1 cellular context compared by ENCODE assay signal in the genomic region with DNA sequence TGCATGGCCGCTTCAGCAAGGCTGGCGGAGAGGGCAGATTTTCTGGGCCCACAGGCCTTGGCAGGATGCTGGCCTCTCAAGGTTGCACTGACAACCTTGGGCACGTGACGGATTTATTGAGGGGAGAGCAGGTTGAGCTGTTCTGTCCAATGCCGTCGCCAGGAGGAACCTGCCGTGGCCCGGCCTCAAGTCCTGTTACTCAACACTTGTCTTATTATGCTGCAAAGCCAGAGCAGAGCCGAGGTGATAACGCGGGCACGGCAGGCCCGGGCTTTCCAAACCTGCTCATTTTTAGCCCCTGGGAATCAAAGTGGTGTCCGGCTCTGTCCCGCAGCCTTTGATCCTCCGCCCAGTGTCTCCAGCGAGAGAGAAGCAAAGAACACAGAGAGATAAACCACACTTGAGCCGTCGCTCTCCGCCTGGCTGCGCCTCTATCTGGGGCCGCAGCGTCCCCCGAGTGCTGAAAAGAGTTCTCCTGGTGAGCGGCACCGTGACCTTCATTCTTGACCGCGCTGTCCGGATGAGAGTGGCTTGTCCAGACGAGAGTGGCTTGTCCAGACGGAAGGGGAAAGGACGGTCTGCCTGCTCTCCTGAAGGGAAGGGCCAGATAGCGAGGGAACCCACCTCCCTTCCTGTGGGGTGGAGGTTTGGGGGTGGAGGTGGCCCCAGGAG.
TF ChIP-seq lines count a peak whose summit lies in the region.

No MANE protein-coding gene starts in this region.

TF ChIP-seq in HepG2, 621 proteins besides CTCF, POLR2A, EP300 and RAD21 (continued from another document and continues in another):
- TF ChIP-seq ZHX2 (IDR thresholded peaks at IDR 0.05; ENCODE audit: low read depth): no peak
- TF ChIP-seq ZHX2 (CRISPR knock-in tag; IDR thresholded peaks at IDR 0.05; ENCODE audit: borderline replicate concordance): no peak
- TF ChIP-seq ZBTB40 (IDR thresholded peaks at IDR 0.05): no peak
- no peak for TF ChIP-seq ZBTB40 (CRISPR knock-in tag; IDR thresholded peaks at IDR 0.05)
- peak; percentile 49 for TF ChIP-seq HNRNPLL (IDR thresholded peaks at IDR 0.05; ENCODE audit: low read depth, low read length, poor library complexity, severe bottlenecking)
- TF ChIP-seq, protein P1, sequence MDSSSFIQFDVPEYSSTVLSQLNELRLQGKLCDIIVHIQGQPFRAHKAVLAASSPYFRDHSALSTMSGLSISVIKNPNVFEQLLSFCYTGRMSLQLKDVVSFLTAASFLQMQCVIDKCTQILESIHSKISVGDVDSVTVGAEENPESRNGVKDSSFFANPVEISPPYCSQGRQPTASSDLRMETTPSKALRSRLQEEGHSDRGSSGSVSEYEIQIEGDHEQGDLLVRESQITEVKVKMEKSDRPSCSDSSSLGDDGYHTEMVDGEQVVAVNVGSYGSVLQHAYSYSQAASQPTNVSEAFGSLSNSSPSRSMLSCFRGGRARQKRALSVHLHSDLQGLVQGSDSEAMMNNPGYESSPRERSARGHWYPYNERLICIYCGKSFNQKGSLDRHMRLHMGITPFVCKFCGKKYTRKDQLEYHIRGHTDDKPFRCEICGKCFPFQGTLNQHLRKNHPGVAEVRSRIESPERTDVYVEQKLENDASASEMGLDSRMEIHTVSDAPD (CRISPR knock-in tag; IDR thresholded peaks at IDR 0.05): peak; percentile 74; the same call in 1 of the 2 replicates
- peak; percentile 25; the same call in 1 of the 2 replicates for TF ChIP-seq IRF2 (CRISPR knock-in tag; IDR thresholded peaks at IDR 0.05)
- no peak for TF ChIP-seq TBP (CRISPR knock-in tag; IDR thresholded peaks at IDR 0.05)
- TF ChIP-seq, protein P2, sequence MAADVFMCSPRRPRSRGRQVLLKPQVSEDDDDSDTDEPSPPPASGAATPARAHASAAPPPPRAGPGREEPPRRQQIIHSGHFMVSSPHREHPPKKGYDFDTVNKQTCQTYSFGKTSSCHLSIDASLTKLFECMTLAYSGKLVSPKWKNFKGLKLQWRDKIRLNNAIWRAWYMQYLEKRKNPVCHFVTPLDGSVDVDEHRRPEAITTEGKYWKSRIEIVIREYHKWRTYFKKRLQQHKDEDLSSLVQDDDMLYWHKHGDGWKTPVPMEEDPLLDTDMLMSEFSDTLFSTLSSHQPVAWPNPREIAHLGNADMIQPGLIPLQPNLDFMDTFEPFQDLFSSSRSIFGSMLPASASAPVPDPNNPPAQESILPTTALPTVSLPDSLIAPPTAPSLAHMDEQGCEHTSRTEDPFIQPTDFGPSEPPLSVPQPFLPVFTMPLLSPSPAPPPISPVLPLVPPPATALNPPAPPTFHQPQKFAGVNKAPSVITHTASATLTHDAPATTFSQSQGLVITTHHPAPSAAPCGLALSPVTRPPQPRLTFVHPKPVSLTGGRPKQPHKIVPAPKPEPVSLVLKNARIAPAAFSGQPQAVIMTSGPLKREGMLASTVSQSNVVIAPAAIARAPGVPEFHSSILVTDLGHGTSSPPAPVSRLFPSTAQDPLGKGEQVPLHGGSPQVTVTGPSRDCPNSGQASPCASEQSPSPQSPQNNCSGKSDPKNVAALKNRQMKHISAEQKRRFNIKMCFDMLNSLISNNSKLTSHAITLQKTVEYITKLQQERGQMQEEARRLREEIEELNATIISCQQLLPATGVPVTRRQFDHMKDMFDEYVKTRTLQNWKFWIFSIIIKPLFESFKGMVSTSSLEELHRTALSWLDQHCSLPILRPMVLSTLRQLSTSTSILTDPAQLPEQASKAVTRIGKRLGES (CRISPR knock-in tag; IDR thresholded peaks at IDR 0.05; ENCODE audit: borderline replicate concordance): no peak
- no peak for TF ChIP-seq ATF7-NPFF (CRISPR knock-in tag; IDR thresholded peaks at IDR 0.05; ENCODE audit: low read depth)
- TF ChIP-seq, protein P3, sequence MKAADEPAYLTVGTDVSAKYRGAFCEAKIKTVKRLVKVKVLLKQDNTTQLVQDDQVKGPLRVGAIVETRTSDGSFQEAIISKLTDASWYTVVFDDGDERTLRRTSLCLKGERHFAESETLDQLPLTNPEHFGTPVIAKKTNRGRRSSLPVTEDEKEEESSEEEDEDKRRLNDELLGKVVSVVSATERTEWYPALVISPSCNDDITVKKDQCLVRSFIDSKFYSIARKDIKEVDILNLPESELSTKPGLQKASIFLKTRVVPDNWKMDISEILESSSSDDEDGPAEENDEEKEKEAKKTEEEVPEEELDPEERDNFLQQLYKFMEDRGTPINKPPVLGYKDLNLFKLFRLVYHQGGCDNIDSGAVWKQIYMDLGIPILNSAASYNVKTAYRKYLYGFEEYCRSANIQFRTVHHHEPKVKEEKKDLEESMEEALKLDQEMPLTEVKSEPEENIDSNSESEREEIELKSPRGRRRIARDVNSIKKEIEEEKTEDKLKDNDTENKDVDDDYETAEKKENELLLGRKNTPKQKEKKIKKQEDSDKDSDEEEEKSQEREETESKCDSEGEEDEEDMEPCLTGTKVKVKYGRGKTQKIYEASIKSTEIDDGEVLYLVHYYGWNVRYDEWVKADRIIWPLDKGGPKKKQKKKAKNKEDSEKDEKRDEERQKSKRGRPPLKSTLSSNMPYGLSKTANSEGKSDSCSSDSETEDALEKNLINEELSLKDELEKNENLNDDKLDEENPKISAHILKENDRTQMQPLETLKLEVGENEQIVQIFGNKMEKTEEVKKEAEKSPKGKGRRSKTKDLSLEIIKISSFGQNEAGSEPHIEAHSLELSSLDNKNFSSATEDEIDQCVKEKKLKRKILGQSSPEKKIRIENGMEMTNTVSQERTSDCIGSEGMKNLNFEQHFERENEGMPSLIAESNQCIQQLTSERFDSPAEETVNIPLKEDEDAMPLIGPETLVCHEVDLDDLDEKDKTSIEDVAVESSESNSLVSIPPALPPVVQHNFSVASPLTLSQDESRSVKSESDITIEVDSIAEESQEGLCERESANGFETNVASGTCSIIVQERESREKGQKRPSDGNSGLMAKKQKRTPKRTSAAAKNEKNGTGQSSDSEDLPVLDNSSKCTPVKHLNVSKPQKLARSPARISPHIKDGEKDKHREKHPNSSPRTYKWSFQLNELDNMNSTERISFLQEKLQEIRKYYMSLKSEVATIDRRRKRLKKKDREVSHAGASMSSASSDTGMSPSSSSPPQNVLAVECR (CRISPR knock-in tag; IDR thresholded peaks at IDR 0.05; ENCODE audit: borderline replicate concordance): peak; percentile 7; the same call in 1 of the 2 replicates
- TF ChIP-seq, protein P4, sequence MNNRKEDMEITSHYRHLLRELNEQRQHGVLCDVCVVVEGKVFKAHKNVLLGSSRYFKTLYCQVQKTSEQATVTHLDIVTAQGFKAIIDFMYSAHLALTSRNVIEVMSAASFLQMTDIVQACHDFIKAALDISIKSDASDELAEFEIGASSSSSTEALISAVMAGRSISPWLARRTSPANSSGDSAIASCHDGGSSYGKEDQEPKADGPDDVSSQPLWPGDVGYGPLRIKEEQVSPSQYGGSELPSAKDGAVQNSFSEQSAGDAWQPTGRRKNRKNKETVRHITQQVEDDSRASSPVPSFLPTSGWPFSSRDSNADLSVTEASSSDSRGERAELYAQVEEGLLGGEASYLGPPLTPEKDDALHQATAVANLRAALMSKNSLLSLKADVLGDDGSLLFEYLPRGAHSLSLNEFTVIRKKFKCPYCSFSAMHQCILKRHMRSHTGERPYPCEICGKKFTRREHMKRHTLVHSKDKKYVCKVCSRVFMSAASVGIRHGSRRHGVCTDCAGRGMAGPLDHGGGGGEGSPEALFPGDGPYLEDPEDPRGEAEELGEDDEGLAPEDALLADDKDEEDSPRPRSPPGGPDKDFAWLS (CRISPR knock-in tag; IDR thresholded peaks at IDR 0.05; ENCODE audit: borderline replicate concordance): no peak
- no peak for TF ChIP-seq ZNF780A (CRISPR knock-in tag; IDR thresholded peaks at IDR 0.05)
- TF ChIP-seq PCBP2 (optimal IDR thresholded peaks at IDR 0.05; ENCODE audit: low read depth, low read length, poor library complexity, severe bottlenecking): no peak
